1 cellular context compared by ENCODE assay signal in the genomic region with DNA sequence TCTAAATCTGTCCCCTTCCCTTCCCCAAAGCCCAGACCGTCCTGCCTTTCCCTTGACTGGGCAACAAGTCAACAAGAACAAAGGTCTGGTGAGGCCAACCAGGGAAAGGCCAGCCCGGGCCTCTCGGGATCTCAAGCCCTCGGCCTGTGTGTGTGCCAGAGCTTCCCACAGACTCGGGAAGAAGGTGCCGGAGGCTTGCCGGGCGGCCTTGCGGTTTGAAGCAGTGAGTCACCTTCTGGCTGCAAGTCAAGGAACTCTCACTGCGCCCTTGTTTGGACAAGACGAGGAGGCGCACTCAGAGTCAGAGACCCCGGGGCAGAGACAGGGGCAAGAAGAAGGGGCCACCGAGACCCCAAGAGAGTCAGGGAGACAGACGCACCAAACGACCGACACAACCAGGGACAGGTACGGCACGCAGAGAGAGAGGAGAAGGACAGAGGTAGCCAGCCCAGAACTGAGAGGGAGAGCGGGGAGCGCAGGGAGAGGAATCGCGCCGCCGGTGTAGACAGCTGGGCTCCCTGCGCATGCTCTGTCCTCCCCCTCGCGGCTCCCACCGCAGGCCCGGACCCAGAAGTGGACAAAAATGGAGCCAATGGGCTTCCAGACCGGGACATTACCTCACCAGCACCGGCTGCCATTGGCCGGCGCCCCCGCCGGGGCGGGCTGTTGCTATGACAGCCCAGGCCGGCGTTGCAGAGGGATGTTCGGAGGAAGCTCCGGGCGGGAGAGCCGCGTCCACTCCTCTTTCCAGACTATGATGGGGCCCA.
TF ChIP-seq lines count a peak whose summit lies in the region.

No MANE protein-coding gene starts in this region.

TF ChIP-seq in HEK293, 187 proteins besides CTCF, POLR2A, EP300 and RAD21 (continued from another document and continues in another):
- TF ChIP-seq, protein P1, sequence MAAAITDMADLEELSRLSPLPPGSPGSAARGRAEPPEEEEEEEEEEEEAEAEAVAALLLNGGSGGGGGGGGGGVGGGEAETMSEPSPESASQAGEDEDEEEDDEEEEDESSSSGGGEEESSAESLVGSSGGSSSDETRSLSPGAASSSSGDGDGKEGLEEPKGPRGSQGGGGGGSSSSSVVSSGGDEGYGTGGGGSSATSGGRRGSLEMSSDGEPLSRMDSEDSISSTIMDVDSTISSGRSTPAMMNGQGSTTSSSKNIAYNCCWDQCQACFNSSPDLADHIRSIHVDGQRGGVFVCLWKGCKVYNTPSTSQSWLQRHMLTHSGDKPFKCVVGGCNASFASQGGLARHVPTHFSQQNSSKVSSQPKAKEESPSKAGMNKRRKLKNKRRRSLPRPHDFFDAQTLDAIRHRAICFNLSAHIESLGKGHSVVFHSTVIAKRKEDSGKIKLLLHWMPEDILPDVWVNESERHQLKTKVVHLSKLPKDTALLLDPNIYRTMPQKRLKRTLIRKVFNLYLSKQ (tag by site-specific recombination; IDR thresholded peaks at IDR 0.05; ENCODE audit: borderline replicate concordance) = no peak
- TF ChIP-seq ZNF624 (tag by site-specific recombination; IDR thresholded peaks at IDR 0.05) = no peak
- peak; percentile 92 for TF ChIP-seq ZNF629 (tag by site-specific recombination; IDR thresholded peaks at IDR 0.05)
- TF ChIP-seq ZNF223 (tag by site-specific recombination; IDR thresholded peaks at IDR 0.05) = no peak
- peak; percentile 81; the same call in 1 of the 2 replicates for TF ChIP-seq ZNF423 (tag by site-specific recombination; IDR thresholded peaks at IDR 0.05)
- TF ChIP-seq ZNF175 (tag by site-specific recombination; IDR thresholded peaks at IDR 0.05) = no peak
- TF ChIP-seq ZNF561 (tag by site-specific recombination; IDR thresholded peaks at IDR 0.05; ENCODE audit: borderline replicate concordance) = peak; percentile 92
- TF ChIP-seq ZNF585B (tag by site-specific recombination; IDR thresholded peaks at IDR 0.05) = no peak
- peak; percentile 57; the same call in 1 of the 2 replicates for TF ChIP-seq BCL11B (tag by site-specific recombination; IDR thresholded peaks at IDR 0.05; ENCODE audit: low read depth)
- TF ChIP-seq, protein P2, sequence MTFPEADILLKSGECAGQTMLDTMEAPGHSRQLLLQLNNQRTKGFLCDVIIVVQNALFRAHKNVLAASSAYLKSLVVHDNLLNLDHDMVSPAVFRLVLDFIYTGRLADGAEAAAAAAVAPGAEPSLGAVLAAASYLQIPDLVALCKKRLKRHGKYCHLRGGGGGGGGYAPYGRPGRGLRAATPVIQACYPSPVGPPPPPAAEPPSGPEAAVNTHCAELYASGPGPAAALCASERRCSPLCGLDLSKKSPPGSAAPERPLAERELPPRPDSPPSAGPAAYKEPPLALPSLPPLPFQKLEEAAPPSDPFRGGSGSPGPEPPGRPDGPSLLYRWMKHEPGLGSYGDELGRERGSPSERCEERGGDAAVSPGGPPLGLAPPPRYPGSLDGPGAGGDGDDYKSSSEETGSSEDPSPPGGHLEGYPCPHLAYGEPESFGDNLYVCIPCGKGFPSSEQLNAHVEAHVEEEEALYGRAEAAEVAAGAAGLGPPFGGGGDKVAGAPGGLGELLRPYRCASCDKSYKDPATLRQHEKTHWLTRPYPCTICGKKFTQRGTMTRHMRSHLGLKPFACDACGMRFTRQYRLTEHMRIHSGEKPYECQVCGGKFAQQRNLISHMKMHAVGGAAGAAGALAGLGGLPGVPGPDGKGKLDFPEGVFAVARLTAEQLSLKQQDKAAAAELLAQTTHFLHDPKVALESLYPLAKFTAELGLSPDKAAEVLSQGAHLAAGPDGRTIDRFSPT (tag by site-specific recombination; IDR thresholded peaks at IDR 0.05) = peak; percentile 99
- peak; percentile 93 for TF ChIP-seq SP7 (tag by site-specific recombination; IDR thresholded peaks at IDR 0.05)
- TF ChIP-seq, protein P3, sequence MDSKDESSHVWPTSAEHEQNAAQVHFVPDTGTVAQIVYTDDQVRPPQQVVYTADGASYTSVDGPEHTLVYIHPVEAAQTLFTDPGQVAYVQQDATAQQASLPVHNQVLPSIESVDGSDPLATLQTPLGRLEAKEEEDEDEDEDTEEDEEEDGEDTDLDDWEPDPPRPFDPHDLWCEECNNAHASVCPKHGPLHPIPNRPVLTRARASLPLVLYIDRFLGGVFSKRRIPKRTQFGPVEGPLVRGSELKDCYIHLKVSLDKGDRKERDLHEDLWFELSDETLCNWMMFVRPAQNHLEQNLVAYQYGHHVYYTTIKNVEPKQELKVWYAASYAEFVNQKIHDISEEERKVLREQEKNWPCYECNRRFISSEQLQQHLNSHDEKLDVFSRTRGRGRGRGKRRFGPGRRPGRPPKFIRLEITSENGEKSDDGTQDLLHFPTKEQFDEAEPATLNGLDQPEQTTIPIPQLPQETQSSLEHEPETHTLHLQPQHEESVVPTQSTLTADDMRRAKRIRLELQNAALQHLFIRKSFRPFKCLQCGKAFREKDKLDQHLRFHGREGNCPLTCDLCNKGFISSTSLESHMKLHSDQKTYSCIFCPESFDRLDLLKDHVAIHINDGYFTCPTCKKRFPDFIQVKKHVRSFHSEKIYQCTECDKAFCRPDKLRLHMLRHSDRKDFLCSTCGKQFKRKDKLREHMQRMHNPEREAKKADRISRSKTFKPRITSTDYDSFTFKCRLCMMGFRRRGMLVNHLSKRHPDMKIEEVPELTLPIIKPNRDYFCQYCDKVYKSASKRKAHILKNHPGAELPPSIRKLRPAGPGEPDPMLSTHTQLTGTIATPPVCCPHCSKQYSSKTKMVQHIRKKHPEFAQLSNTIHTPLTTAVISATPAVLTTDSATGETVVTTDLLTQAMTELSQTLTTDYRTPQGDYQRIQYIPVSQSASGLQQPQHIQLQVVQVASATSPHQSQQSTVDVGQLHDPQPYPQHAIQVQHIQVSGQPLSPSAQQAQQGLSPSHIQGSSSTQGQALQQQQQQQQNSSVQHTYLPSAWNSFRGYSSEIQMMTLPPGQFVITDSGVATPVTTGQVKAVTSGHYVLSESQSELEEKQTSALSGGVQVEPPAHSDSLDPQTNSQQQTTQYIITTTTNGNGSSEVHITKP (tag by site-specific recombination; IDR thresholded peaks at IDR 0.05) = peak; percentile 55; the same call in 1 of the 2 replicates
- TF ChIP-seq ZNF398 (tag by site-specific recombination; IDR thresholded peaks at IDR 0.05) = peak; percentile 51
- peak; percentile 60; the same call in 1 of the 2 replicates for TF ChIP-seq SCRT1 (tag by site-specific recombination; IDR thresholded peaks at IDR 0.05; ENCODE audit: borderline replicate concordance)
- no peak for TF ChIP-seq ZNF626 (tag by site-specific recombination; IDR thresholded peaks at IDR 0.05)
- TF ChIP-seq, protein P4, sequence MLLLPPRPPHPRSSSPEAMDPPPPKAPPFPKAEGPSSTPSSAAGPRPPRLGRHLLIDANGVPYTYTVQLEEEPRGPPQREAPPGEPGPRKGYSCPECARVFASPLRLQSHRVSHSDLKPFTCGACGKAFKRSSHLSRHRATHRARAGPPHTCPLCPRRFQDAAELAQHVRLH (tag by site-specific recombination; IDR thresholded peaks at IDR 0.05) = no peak; the same call in 1 of the 2 replicates
- TF ChIP-seq ZNF596 (tag by site-specific recombination; IDR thresholded peaks at IDR 0.05) = no peak
- TF ChIP-seq TRIM28 (IDR thresholded peaks at IDR 0.05; ENCODE audit: borderline replicate concordance, low read length) = 0 out of 2 replicates have a peak, but pooled peaks have one; percentile 55
- peak; percentile 54; the same call in 1 of the 2 replicates for TF ChIP-seq ZFHX2 (tag by site-specific recombination; conservative IDR thresholded peaks at IDR 0.05)
- TF ChIP-seq PRDM1 (tag by site-specific recombination; IDR thresholded peaks at IDR 0.05) = peak; percentile 99
- peak; percentile 97 for TF ChIP-seq ZXDB (tag by site-specific recombination; IDR thresholded peaks at IDR 0.05)
- TF ChIP-seq ZNF280C (tag by site-specific recombination; IDR thresholded peaks at IDR 0.05) = no peak
- peak; percentile 85 for TF ChIP-seq GLIS1 (tag by site-specific recombination; IDR thresholded peaks at IDR 0.05)
- TF ChIP-seq KLF1 (tag by site-specific recombination; IDR thresholded peaks at IDR 0.05) = peak; percentile 65; the same call in 1 of the 2 replicates
- no peak for TF ChIP-seq ZNF311 (tag by site-specific recombination; IDR thresholded peaks at IDR 0.05; ENCODE audit: borderline replicate concordance)
- TF ChIP-seq SCRT2 (tag by site-specific recombination; IDR thresholded peaks at IDR 0.05) = peak; percentile 89
- no peak for TF ChIP-seq ZNF174 (tag by site-specific recombination; IDR thresholded peaks at IDR 0.05)
- TF ChIP-seq PBX3 (CRISPR knock-in tag; IDR thresholded peaks at IDR 0.05) = no peak
- no peak for TF ChIP-seq ZNF202 (tag by site-specific recombination; IDR thresholded peaks at IDR 0.05; ENCODE audit: borderline replicate concordance)
- no peak for TF ChIP-seq ZNF133 (tag by site-specific recombination; IDR thresholded peaks at IDR 0.05)
- TF ChIP-seq KLF17 (tag by site-specific recombination; IDR thresholded peaks at IDR 0.05) = peak; percentile 96
- TF ChIP-seq ZNF112 (tag by site-specific recombination; IDR thresholded peaks at IDR 0.05) = no peak
- no peak for TF ChIP-seq ZNF274 (IDR thresholded peaks at IDR 0.05; ENCODE audit: low read length)
- TF ChIP-seq ZNF274 (tag by site-specific recombination; IDR thresholded peaks at IDR 0.05; ENCODE audit: borderline replicate concordance) = no peak
- peak; percentile 99 for TF ChIP-seq ZNF600 (tag by site-specific recombination; IDR thresholded peaks at IDR 0.05)
- TF ChIP-seq ZFP69B (tag by site-specific recombination; IDR thresholded peaks at IDR 0.05) = peak; percentile 68; the same call in 1 of the 2 replicates
- TF ChIP-seq ZNF394 (tag by site-specific recombination; IDR thresholded peaks at IDR 0.05; ENCODE audit: borderline replicate concordance) = peak; percentile 71; the same call in 1 of the 2 replicates
- TF ChIP-seq ZNF2 (tag by site-specific recombination; IDR thresholded peaks at IDR 0.05) = peak; percentile 97
- TF ChIP-seq ZNF37A (tag by site-specific recombination; IDR thresholded peaks at IDR 0.05) = no peak
- TF ChIP-seq ZNF146 (tag by site-specific recombination; IDR thresholded peaks at IDR 0.05) = 0 out of 2 replicates have a peak, but pooled peaks have one; percentile 2
- TF ChIP-seq ZNF24 (tag by site-specific recombination; IDR thresholded peaks at IDR 0.05) = peak; percentile 90
- TF ChIP-seq ZNF16 (tag by site-specific recombination; IDR thresholded peaks at IDR 0.05; ENCODE audit: low read depth) = no peak
- peak; percentile 58 for TF ChIP-seq ZBTB20 (tag by site-specific recombination; IDR thresholded peaks at IDR 0.05)
- TF ChIP-seq, protein P5, sequence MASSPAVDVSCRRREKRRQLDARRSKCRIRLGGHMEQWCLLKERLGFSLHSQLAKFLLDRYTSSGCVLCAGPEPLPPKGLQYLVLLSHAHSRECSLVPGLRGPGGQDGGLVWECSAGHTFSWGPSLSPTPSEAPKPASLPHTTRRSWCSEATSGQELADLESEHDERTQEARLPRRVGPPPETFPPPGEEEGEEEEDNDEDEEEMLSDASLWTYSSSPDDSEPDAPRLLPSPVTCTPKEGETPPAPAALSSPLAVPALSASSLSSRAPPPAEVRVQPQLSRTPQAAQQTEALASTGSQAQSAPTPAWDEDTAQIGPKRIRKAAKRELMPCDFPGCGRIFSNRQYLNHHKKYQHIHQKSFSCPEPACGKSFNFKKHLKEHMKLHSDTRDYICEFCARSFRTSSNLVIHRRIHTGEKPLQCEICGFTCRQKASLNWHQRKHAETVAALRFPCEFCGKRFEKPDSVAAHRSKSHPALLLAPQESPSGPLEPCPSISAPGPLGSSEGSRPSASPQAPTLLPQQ (tag by site-specific recombination; IDR thresholded peaks at IDR 0.05) = no peak; the same call in none of the 2 replicates
- TF ChIP-seq HOXD13 (CRISPR knock-in tag; IDR thresholded peaks at IDR 0.05; ENCODE audit: borderline replicate concordance) = no peak
- TF ChIP-seq ZNF677 (tag by site-specific recombination; IDR thresholded peaks at IDR 0.05) = no peak
- peak; percentile 71 for TF ChIP-seq KLF8 (tag by site-specific recombination; IDR thresholded peaks at IDR 0.05)
